21 cellular contexts compared by ENCODE assay signal in the genomic region with DNA sequence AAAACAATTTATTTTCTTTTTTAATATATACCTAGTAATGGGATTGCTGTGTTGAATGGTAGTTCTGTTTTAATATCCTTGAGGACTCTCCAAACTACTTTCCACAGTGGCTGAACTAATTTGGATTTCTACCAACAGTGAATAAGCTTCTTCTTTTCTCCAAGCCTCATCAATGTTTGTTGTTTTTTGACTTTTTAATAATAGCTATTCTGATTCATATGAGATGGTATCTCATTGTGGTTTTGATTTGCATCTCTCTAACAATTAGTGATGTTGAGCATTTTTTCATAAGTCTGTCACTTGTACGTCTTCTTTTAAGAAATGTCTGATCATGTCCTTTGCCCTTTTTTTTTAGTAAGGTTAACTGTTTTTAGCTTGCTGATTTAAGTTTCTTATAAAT.
DNase-seq lines count a peak whose midpoint lies in the region; ATAC-seq and TF ChIP-seq lines count a peak whose summit lies in the region.
"Had no signal": no experiment of that assay in that cellular context is flagged by ENCODE, and none has a peak within 500 bp of the region (broad histone marks: within the 10 kb centered on the region; RNA-seq: fewer than 3 reads in every experiment).

No MANE protein-coding gene starts in this region.

- no peak overlapping the region for H3K4me3 Mint-ChIP-seq in Calu3 (ENCODE audit: low read depth, unreplicated experiment)
- H3K4me3 Mint-ChIP-seq in endothelial cell (ENCODE audit: unreplicated experiment) = no peak overlapping the region
- H3K4me3 Mint-ChIP-seq: B cell; CD4-positive, alpha-beta T cell; CD8-positive, alpha-beta T cell had no signal

- CTCF ChIA-PET in Calu3 (lab: Charles Lee) = no interaction called here

- DNase-seq in EH (ENCODE audit: low read depth) (peak; percentile 77), M059J (ENCODE audit: low read depth) (peak; percentile 76), astrocyte of the cerebellum (ENCODE audit: low read depth) (peak; percentile 11), fibroblast of peridontal ligament (ENCODE audit: extremely low read depth) (peak; percentile 8), Calu3 (no peak), endothelial cell (ENCODE audit: low spot score) (no peak)
- DNase-seq: AML-193; Caco-2; CD4-positive, alpha-beta T cell; CD8-positive, alpha-beta T cell; DMS 273 treated with DMSO at 0.1 percent for 48 hours; DMS153; DMS53; DMS79 treated with DMSO at 0.1 percent for 48 hours; EL; GF-D8 had no signal

- H3K27me3 Mint-ChIP-seq in Calu3 (ENCODE audit: unreplicated experiment) = no peaks in the 10 kb centered on the region
- no peaks in the 10 kb centered on the region for H3K27me3 Mint-ChIP-seq in endothelial cell (ENCODE audit: unreplicated experiment)
- H3K27me3 Mint-ChIP-seq: B cell; CD4-positive, alpha-beta T cell had no signal

- no peak for TF ChIP-seq CTCF in astrocyte of the cerebellum (IDR thresholded peaks at IDR 0.05; ENCODE audit: low read depth, low read length, missing control alignments)
- no peak for TF ChIP-seq CTCF in Calu3 (IDR thresholded peaks at IDR 0.05; ENCODE audit: unreplicated experiment)
- no peak for TF ChIP-seq CTCF in endothelial cell (IDR thresholded peaks at IDR 0.05; ENCODE audit: unreplicated experiment)

- in situ Hi-C loops in astrocyte of the cerebellum (cut with HindIII; ENCODE audit: low sequenced_read_pairs) = no loop called here

- H3K4me1 Mint-ChIP-seq in Calu3 (ENCODE audit: low read depth, unreplicated experiment) (no peaks in the 10 kb centered on the region), endothelial cell (ENCODE audit: unreplicated experiment) (no peaks in the 10 kb centered on the region)
- H3K4me1 Mint-ChIP-seq: B cell had no signal

- H3K27ac Mint-ChIP-seq in Calu3 (ENCODE audit: unreplicated experiment) (no peak overlapping the region), endothelial cell (ENCODE audit: unreplicated experiment) (no peak overlapping the region)
- H3K27ac Mint-ChIP-seq: B cell; CD4-positive, alpha-beta T cell; CD8-positive, alpha-beta T cell had no signal

- intact Hi-C loops in Calu3 (cut with micrococcal nuclease; ENCODE audit: unreplicated experiment) = no loop called here

- H3K36me3 Mint-ChIP-seq in Calu3 (ENCODE audit: insufficient read depth, unreplicated experiment) (no peaks in the 10 kb centered on the region), endothelial cell (ENCODE audit: low read depth, unreplicated experiment) (no peaks in the 10 kb centered on the region)
- H3K36me3 Mint-ChIP-seq: CD8-positive, alpha-beta T cell had no signal

- ATAC-seq in GM18858 (IDR thresholded peaks at IDR 0.05; ENCODE audit: unreplicated experiment) = no peak
- no peak for ATAC-seq in HG03520 (IDR thresholded peaks at IDR 0.05; ENCODE audit: unreplicated experiment)
- ATAC-seq: A549; CD8-positive, alpha-beta T cell had no signal

- peaks cover 9% of the 10 kb centered on the region for H3K9me3 Mint-ChIP-seq in Calu3 (ENCODE audit: low read depth, unreplicated experiment)
- no peaks in the 10 kb centered on the region for H3K9me3 Mint-ChIP-seq in endothelial cell (ENCODE audit: unreplicated experiment)

- H3K4me3 ChIP-seq in astrocyte of the cerebellum (ENCODE audit: low read depth, low read length) = no peak overlapping the region
- H3K4me3 ChIP-seq: A549; BLaER1 treated with 17β-estradiol and CSF1 and Interleukin-3, amounts not matched to agents 10 nM and 100 nM had no signal

- BruUV-seq in Calu3 (replicated peaks; lab: Mats Ljungman, UMichigan) = no TSS peak

Comparison
In these comparisons a context has a peak if more than half of its experiments do, and no peak if none do; other contexts are left out.
1. DNase-seq: peak in EH (single experiment), M059J (single experiment), astrocyte of the cerebellum (single experiment) and fibroblast of peridontal ligament (single experiment); none in Calu3 (single experiment) and endothelial cell (single experiment).